In the genomic region with DNA sequence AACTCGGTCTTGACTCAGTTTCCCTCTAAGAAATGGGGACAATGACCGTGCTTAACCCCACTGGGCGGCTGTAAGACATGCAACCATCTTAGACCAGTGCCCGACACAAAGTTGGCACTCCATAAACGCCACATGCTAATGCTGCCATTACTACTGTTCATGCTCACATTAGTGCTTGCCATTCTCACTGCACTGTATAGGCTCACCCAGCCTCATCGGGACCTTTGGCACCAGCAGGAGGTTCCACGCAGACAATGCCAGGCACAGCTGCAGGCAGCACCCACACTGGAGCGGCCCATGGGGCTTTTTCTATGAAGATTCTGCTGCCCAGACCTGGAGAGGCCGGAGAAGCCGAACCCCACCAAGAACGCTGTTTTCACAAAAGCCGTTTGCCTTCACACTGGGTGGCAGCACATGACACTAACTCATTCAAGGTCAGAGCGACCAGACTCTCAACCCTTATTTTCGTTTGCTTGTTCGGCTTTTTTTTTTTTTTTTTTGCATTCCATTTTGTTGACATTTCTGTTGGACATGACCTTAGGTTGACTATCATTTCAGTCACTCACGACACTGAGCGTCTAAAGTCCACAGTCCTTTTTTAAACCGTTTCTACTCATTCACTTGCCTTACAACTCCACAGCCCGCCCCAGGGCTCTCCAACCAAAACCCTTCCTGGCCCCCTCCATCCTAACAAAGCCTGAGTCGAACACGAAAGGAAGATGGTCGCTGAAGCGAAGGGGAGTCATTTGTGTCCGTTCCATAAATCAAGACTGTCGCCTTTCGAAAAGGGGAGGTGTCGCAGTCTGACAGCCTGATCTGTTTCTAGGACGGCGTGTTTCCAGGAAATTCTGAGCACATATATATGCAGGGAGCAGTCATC, we compare ENCODE assay signal across 1 cellular context.
TF ChIP-seq lines count a peak whose summit lies in the region.

No MANE protein-coding gene starts in this region.

TF ChIP-seq in HepG2, 621 proteins besides CTCF, POLR2A, EP300 and RAD21 (continued from another document and continues in another):
- TF ChIP-seq ZHX1 (CRISPR knock-in tag; IDR thresholded peaks at IDR 0.05; ENCODE audit: low read depth) (no peak), RFX5 (IDR thresholded peaks at IDR 0.05; ENCODE audit: low read depth, low read length) (peak; percentile 93), ZNF883 (CRISPR knock-in tag; IDR thresholded peaks at IDR 0.05; ENCODE audit: not compliant biosample characterization) (no peak), MAFK (conservative IDR thresholded peaks at IDR 0.05 in 1 of 2, IDR thresholded peaks at IDR 0.05 in 1 of 2; ENCODE audit: low read length in 2 of 2) (peak in 1 of 2 experiments; percentile 7; a peak in 1 of 4 replicates), ZNF747 (CRISPR knock-in tag; IDR thresholded peaks at IDR 0.05; ENCODE audit: borderline replicate concordance) (no peak; the same call in 1 of the 2 replicates), ZMYM4 (CRISPR knock-in tag; IDR thresholded peaks at IDR 0.05) (peak; percentile 61), NR2F1 (CRISPR knock-in tag; IDR thresholded peaks at IDR 0.05) (peak; percentile 61 to 71; a peak in 3 of 4 replicates), EZH2 (conservative IDR thresholded peaks at IDR 0.05; ENCODE audit: low read depth, low read length) (no peak), KAT2B (IDR thresholded peaks at IDR 0.05; ENCODE audit: borderline replicate concordance, low read depth, low read length) (no peak), CCAR2 (optimal IDR thresholded peaks at IDR 0.05; ENCODE audit: low read depth, low read length) (peak; percentile 45), ZNF672 (CRISPR knock-in tag; IDR thresholded peaks at IDR 0.05) (no peak), ZNF253 (CRISPR knock-in tag; IDR thresholded peaks at IDR 0.05; ENCODE audit: borderline replicate concordance) (no peak), HOXD1 (CRISPR knock-in tag; IDR thresholded peaks at IDR 0.05) (no peak), TSC22D2 (CRISPR knock-in tag; IDR thresholded peaks at IDR 0.05; ENCODE audit: borderline replicate concordance) (0 out of 2 replicates have a peak, but pooled peaks have one; percentile 40), RBM39 (IDR thresholded peaks at IDR 0.05; ENCODE audit: low read depth, low read length, poor library complexity, severe bottlenecking) (no peak), MXD1 (CRISPR knock-in tag; IDR thresholded peaks at IDR 0.05) (no peak), WIZ (CRISPR knock-in tag; IDR thresholded peaks at IDR 0.05) (no peak), TBL1XR1 (IDR thresholded peaks at IDR 0.05; ENCODE audit: borderline replicate concordance, low read length, partially characterized antibody) (peak; percentile 99), NFKB2 (CRISPR knock-in tag; IDR thresholded peaks at IDR 0.05; ENCODE audit: borderline replicate concordance) (no peak)
- TF ChIP-seq, protein P1, sequence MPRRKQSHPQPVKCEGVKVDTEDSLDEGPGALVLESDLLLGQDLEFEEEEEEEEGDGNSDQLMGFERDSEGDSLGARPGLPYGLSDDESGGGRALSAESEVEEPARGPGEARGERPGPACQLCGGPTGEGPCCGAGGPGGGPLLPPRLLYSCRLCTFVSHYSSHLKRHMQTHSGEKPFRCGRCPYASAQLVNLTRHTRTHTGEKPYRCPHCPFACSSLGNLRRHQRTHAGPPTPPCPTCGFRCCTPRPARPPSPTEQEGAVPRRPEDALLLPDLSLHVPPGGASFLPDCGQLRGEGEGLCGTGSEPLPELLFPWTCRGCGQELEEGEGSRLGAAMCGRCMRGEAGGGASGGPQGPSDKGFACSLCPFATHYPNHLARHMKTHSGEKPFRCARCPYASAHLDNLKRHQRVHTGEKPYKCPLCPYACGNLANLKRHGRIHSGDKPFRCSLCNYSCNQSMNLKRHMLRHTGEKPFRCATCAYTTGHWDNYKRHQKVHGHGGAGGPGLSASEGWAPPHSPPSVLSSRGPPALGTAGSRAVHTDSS (CRISPR knock-in tag; conservative IDR thresholded peaks at IDR 0.05), result no peak
- TF ChIP-seq, protein P2, sequence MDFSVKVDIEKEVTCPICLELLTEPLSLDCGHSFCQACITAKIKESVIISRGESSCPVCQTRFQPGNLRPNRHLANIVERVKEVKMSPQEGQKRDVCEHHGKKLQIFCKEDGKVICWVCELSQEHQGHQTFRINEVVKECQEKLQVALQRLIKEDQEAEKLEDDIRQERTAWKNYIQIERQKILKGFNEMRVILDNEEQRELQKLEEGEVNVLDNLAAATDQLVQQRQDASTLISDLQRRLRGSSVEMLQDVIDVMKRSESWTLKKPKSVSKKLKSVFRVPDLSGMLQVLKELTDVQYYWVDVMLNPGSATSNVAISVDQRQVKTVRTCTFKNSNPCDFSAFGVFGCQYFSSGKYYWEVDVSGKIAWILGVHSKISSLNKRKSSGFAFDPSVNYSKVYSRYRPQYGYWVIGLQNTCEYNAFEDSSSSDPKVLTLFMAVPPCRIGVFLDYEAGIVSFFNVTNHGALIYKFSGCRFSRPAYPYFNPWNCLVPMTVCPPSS (IDR thresholded peaks at IDR 0.05), result no peak
- TF ChIP-seq, protein P3, sequence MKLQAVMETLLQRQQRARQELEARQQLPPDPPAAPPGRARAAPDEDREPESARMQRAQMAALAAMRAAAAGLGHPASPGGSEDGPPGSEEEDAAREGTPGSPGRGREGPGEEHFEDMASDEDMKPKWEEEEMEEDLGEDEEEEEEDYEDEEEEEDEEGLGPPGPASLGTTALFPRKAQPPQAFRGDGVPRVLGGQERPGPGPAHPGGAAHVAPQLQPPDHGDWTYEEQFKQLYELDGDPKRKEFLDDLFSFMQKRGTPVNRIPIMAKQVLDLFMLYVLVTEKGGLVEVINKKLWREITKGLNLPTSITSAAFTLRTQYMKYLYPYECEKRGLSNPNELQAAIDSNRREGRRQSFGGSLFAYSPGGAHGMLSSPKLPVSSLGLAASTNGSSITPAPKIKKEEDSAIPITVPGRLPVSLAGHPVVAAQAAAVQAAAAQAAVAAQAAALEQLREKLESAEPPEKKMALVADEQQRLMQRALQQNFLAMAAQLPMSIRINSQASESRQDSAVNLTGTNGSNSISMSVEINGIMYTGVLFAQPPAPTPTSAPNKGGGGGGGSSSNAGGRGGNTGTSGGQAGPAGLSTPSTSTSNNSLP (IDR thresholded peaks at IDR 0.05; ENCODE audit: low read depth, low read length), result peak; percentile 67; the same call in 1 of the 2 replicates
- TF ChIP-seq, protein P4, sequence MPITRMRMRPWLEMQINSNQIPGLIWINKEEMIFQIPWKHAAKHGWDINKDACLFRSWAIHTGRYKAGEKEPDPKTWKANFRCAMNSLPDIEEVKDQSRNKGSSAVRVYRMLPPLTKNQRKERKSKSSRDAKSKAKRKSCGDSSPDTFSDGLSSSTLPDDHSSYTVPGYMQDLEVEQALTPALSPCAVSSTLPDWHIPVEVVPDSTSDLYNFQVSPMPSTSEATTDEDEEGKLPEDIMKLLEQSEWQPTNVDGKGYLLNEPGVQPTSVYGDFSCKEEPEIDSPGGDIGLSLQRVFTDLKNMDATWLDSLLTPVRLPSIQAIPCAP (CRISPR knock-in tag; IDR thresholded peaks at IDR 0.05; ENCODE audit: low read depth), result no peak
- TF ChIP-seq, protein P5, sequence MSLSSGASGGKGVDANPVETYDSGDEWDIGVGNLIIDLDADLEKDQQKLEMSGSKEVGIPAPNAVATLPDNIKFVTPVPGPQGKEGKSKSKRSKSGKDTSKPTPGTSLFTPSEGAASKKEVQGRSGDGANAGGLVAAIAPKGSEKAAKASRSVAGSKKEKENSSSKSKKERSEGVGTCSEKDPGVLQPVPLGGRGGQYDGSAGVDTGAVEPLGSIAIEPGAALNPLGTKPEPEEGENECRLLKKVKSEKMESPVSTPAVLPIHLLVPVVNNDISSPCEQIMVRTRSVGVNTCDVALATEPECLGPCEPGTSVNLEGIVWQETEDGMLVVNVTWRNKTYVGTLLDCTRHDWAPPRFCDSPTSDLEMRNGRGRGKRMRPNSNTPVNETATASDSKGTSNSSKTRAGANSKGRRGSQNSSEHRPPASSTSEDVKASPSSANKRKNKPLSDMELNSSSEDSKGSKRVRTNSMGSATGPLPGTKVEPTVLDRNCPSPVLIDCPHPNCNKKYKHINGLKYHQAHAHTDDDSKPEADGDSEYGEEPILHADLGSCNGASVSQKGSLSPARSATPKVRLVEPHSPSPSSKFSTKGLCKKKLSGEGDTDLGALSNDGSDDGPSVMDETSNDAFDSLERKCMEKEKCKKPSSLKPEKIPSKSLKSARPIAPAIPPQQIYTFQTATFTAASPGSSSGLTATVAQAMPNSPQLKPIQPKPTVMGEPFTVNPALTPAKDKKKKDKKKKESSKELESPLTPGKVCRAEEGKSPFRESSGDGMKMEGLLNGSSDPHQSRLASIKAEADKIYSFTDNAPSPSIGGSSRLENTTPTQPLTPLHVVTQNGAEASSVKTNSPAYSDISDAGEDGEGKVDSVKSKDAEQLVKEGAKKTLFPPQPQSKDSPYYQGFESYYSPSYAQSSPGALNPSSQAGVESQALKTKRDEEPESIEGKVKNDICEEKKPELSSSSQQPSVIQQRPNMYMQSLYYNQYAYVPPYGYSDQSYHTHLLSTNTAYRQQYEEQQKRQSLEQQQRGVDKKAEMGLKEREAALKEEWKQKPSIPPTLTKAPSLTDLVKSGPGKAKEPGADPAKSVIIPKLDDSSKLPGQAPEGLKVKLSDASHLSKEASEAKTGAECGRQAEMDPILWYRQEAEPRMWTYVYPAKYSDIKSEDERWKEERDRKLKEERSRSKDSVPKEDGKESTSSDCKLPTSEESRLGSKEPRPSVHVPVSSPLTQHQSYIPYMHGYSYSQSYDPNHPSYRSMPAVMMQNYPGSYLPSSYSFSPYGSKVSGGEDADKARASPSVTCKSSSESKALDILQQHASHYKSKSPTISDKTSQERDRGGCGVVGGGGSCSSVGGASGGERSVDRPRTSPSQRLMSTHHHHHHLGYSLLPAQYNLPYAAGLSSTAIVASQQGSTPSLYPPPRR (CRISPR knock-in tag; IDR thresholded peaks at IDR 0.05; ENCODE audit: borderline replicate concordance), result peak; percentile 82
- TF ChIP-seq, protein P6, sequence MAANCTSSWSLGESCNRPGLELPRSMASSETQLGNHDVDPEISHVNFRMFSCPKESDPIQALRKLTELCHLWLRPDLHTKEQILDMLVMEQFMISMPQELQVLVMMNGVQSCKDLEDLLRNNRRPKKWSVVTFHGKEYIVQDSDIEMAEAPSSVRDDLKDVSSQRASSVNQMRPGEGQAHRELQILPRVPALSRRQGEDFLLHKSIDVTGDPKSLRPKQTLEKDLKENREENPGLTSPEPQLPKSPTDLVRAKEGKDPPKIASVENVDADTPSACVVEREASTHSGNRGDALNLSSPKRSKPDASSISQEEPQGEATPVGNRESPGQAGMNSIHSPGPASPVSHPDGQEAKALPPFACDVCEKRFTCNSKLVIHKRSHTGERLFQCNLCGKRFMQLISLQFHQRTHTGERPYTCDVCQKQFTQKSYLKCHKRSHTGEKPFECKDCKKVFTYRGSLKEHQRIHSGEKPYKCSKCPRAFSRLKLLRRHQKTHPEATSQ (CRISPR knock-in tag; IDR thresholded peaks at IDR 0.05; ENCODE audit: borderline replicate concordance), result 0 out of 2 replicates have a peak, but pooled peaks have one; percentile 24
- TF ChIP-seq, protein P7, sequence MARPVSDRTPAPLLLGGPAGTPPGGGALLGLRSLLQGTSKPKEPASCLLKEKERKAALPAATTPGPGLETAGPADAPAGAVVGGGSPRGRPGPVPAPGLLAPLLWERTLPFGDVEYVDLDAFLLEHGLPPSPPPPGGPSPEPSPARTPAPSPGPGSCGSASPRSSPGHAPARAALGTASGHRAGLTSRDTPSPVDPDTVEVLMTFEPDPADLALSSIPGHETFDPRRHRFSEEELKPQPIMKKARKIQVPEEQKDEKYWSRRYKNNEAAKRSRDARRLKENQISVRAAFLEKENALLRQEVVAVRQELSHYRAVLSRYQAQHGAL (CRISPR knock-in tag; IDR thresholded peaks at IDR 0.05; ENCODE audit: not compliant biosample characterization), result no peak
